Comparison of ENCODE assay signal across 1 cellular context in genomic region chr19:18044825-18045304, GRCh38.
TF ChIP-seq lines count a peak whose summit lies in the region.

No MANE protein-coding gene starts in this region.

TF ChIP-seq in K562, 482 proteins besides CTCF, POLR2A, EP300 and RAD21 (continued from another document):
- TF ChIP-seq ARID4B (CRISPR knock-in tag; IDR thresholded peaks at IDR 0.05) (no peak), CAMTA2 (CRISPR knock-in tag; conservative IDR thresholded peaks at IDR 0.05) (no peak), CBFB (CRISPR knock-in tag; IDR thresholded peaks at IDR 0.05) (no peak), THAP12 (CRISPR knock-in tag; IDR thresholded peaks at IDR 0.05) (no peak), TOE1 (IDR thresholded peaks at IDR 0.05; ENCODE audit: borderline replicate concordance) (no peak), TOE1 (CRISPR knock-in tag; IDR thresholded peaks at IDR 0.05; ENCODE audit: borderline replicate concordance, low read depth) (no peak), ZBED1 (IDR thresholded peaks at IDR 0.05) (no peak), NCOA1 (IDR thresholded peaks at IDR 0.05; ENCODE audit: low read depth) (no peak), NFRKB (IDR thresholded peaks at IDR 0.05; ENCODE audit: low read depth) (no peak), CGGBP1 (CRISPR knock-in tag; IDR thresholded peaks at IDR 0.05) (no peak), NFIC (IDR thresholded peaks at IDR 0.05) (no peak), RAD51 (IDR thresholded peaks at IDR 0.05; ENCODE audit: borderline replicate concordance, low read depth) (no peak), POLR2B (IDR thresholded peaks at IDR 0.05; ENCODE audit: low read depth, partially characterized antibody) (no peak), ARID1B (IDR thresholded peaks at IDR 0.05) (0 out of 2 replicates have a peak, but pooled peaks have one; percentile 44), SRSF3 (IDR thresholded peaks at IDR 0.05; ENCODE audit: insufficient read depth, low read length) (no peak), MLX (CRISPR knock-in tag; conservative IDR thresholded peaks at IDR 0.05) (no peak), E2F4 (CRISPR knock-in tag; IDR thresholded peaks at IDR 0.05; ENCODE audit: low read depth) (no peak), ZKSCAN3 (CRISPR knock-in tag; IDR thresholded peaks at IDR 0.05) (no peak), MTA1 (IDR thresholded peaks at IDR 0.05; ENCODE audit: borderline replicate concordance) (0 out of 2 replicates have a peak, but pooled peaks have one; percentile 16), NRF1 (conservative IDR thresholded peaks at IDR 0.05 in 1 of 2, IDR thresholded peaks at IDR 0.05 in 1 of 2) (peak; percentile 75 to 81), NFE2 (IDR thresholded peaks at IDR 0.05; ENCODE audit: low read depth) (no peak), PHB (CRISPR knock-in tag; IDR thresholded peaks at IDR 0.05) (no peak), FOXJ3 (CRISPR knock-in tag; IDR thresholded peaks at IDR 0.05) (no peak), PML (IDR thresholded peaks at IDR 0.05; ENCODE audit: low read length) (no peak), HSF4 (CRISPR knock-in tag; IDR thresholded peaks at IDR 0.05; ENCODE audit: borderline replicate concordance) (no peak), THRB (CRISPR knock-in tag; conservative IDR thresholded peaks at IDR 0.05) (no peak), ATF3 (IDR thresholded peaks at IDR 0.05) (no peak), ATF3 (CRISPR knock-in tag; conservative IDR thresholded peaks at IDR 0.05) (no peak), PREB (CRISPR knock-in tag; IDR thresholded peaks at IDR 0.05) (no peak), ZBTB17 (CRISPR knock-in tag; IDR thresholded peaks at IDR 0.05) (no peak), MCM3 (IDR thresholded peaks at IDR 0.05) (no peak), DACH1 (IDR thresholded peaks at IDR 0.05; ENCODE audit: partially characterized antibody) (peak; percentile 27), ZNF668 (CRISPR knock-in tag; IDR thresholded peaks at IDR 0.05) (no peak), CEBPB (tag; IDR thresholded peaks at IDR 0.05) (0 out of 2 replicates have a peak, but pooled peaks have one; percentile 33), TGIF2 (CRISPR knock-in tag; IDR thresholded peaks at IDR 0.05) (no peak), ZMIZ1 (IDR thresholded peaks at IDR 0.05; ENCODE audit: low read depth in 2 of 2, low read length in 2 of 2) (no peak), ZNF175 (CRISPR knock-in tag; IDR thresholded peaks at IDR 0.05; ENCODE audit: low read depth) (no peak), FOXK2 (conservative IDR thresholded peaks at IDR 0.05 in 1 of 2, IDR thresholded peaks at IDR 0.05 in 1 of 2; ENCODE audit: low read depth in 2 of 2) (no peak), ZFP91 (CRISPR knock-in tag; IDR thresholded peaks at IDR 0.05) (no peak), ZFX (CRISPR knock-in tag; IDR thresholded peaks at IDR 0.05) (no peak), ZZZ3 (IDR thresholded peaks at IDR 0.05) (no peak), E2F5 (CRISPR knock-in tag; IDR thresholded peaks at IDR 0.05) (no peak)
